Comparison of ENCODE assay signal across 8 cellular contexts in genomic region chr2:100562613-100563406, GRCh38. TPM values are rescaled to one million over a fixed set of nuclear protein-coding genes. Genes with fewer than 3 reads are reported as not detected.
DNase-seq lines count a peak whose midpoint lies in the region; ATAC-seq and TF ChIP-seq lines count a peak whose summit lies in the region.

Gene PDCL3 (plus strand): TSS chr2:100562993. CDS start chr2:100563068, 75 bp downstream.

- H3K4me3 Mint-ChIP-seq in Caco-2 (ENCODE audit: unreplicated experiment), result peak within 1 kb of the TSS; percentile 90
- H3K4me3 Mint-ChIP-seq in effector memory CD8-positive, alpha-beta T cell, result peak within 1 kb of the TSS; percentile 93

- peak in 1 of 2 experiments; percentile 24 for TF ChIP-seq CTCF in Caco-2 (IDR thresholded peaks at IDR 0.05; ENCODE audit: insufficient read depth in 1 of 2, low read depth in 1 of 2, low read length in 1 of 2, severe bottlenecking in 1 of 2, unreplicated experiment in 1 of 2)

- ATAC-seq in GM21360 (IDR thresholded peaks at IDR 0.05; ENCODE audit: unreplicated experiment), result peak; percentile 92
- ATAC-seq in effector memory CD8-positive, alpha-beta T cell (replicated peaks), result peak; percentile 87

- peaks cover 9% of the 10 kb centered on the region for H3K36me3 Mint-ChIP-seq in Caco-2 (ENCODE audit: insufficient read depth, unreplicated experiment)
- H3K36me3 Mint-ChIP-seq in effector memory CD8-positive, alpha-beta T cell (ENCODE audit: insufficient read depth), result peaks cover 28% of the 10 kb centered on the region

- no peaks in the 10 kb centered on the region for H3K9me3 Mint-ChIP-seq in Caco-2 (ENCODE audit: unreplicated experiment)
- no peaks in the 10 kb centered on the region for H3K9me3 Mint-ChIP-seq in effector memory CD8-positive, alpha-beta T cell

- H3K27me3 Mint-ChIP-seq in Caco-2 (ENCODE audit: insufficient read depth, unreplicated experiment), result no peaks in the 10 kb centered on the region
- no peaks in the 10 kb centered on the region for H3K27me3 Mint-ChIP-seq in effector memory CD8-positive, alpha-beta T cell

- peak within 1 kb of the TSS; percentile 66 for H3K4me3 ChIP-seq in Caco-2 (ENCODE audit: low read depth, low read length)

- H3K36me3 ChIP-seq in Caco-2 (ENCODE audit: control insufficient read depth, insufficient read depth, low read length), result no peaks in the 10 kb centered on the region

- intact Hi-C loops in Caco-2 (cut with micrococcal nuclease; ENCODE audit: unreplicated experiment), result no loop called here

- no peaks in the 10 kb centered on the region for H3K27me3 ChIP-seq in Caco-2 (replicated peaks; ENCODE audit: control insufficient read depth, insufficient read depth, low read length)

- H3K4me1 ChIP-seq in Caco-2, result no peaks in the 10 kb centered on the region

- POLR2A ChIA-PET in Caco-2 (lab: Charles Lee), result interaction anchor here (0.9 to 1.0 kb wide), 2 partner anchors 440 to 445 kb away, joined by 3 to 12 read pairs; partner anchors contain the start of gene RPL31

- H3K9me3 ChIP-seq in Caco-2, result no peaks in the 10 kb centered on the region

- CTCF ChIA-PET in Caco-2 (lab: Charles Lee), result interaction anchor here (0.6 to 1.0 kb wide), 2 partner anchors 32 to 583 kb away, joined by 3 read pairs; no protein-coding TSS in a partner anchor

- peak within 1 kb of the TSS; percentile 92 for H3K27ac Mint-ChIP-seq in Caco-2 (ENCODE audit: unreplicated experiment)
- peak within 1 kb of the TSS; percentile 96 to 98 for H3K27ac Mint-ChIP-seq in effector memory CD8-positive, alpha-beta T cell

- no peaks in the 10 kb centered on the region for H3K4me1 Mint-ChIP-seq in Caco-2 (ENCODE audit: low read depth, unreplicated experiment)
- peaks cover 17 to 22% of the 10 kb centered on the region in 2 donors for H3K4me1 Mint-ChIP-seq in effector memory CD8-positive, alpha-beta T cell (ENCODE audit: low read depth in 2 of 2)

- DNase-seq in Caco-2 (peak; percentile 97 to 98), HT1080 (ENCODE audit: low read depth) (peak; percentile 99), NOMO-1 treated with DMSO at 0.1 percent for 48 hours (lab: John Stamatoyannopoulos, UW; ENCODE audit: unreplicated experiment) (peak; percentile 98), medulla oblongata (ENCODE audit: extremely low spot score) (peak; percentile 98)
- DNase-seq in activated CD8-positive, alpha-beta memory T cell treated with anti-CD3 and anti-CD28 coated beads for 4 hours (ENCODE audit: low read depth in 2 of 2), result peak; percentile 83 to 85
- DNase-seq in effector memory CD8-positive, alpha-beta T cell, result peak; percentile 95 to 96 (median 95)
- DNase-seq in stimulated activated CD8-positive, alpha-beta memory T cell treated with anti-CD3 and anti-CD28 coated beads, Interleukin-12 subunit alpha, Interleukin-12 subunit beta, amount 100 ng/mL, for 1 hour (ENCODE audit: low read depth), result peak; percentile 87

- BruUV-seq in Caco-2 (replicated peaks; lab: Mats Ljungman, UMichigan), result no TSS peak

RNA-seq across cellular contexts. Expression of gene PDCL3, which starts in this region (rescaled TPM):
- 21.1 and 21.3 TPM in 2 replicates for total RNA-seq in Caco-2 (2022)
- total RNA-seq in HT1080 (2014; rRNA removed; shearing (Covaris generic)), result 21.6 and 36.4 TPM in 2 replicates
- 33.2 and 34.5 TPM in 2 replicates for polyA plus RNA-seq in HT1080 (2015; cell fraction: cytosol; rRNA removed)
- 19.7 and 21.2 TPM in 2 replicates for polyA plus RNA-seq in HT1080 (2015; cell fraction: nucleus; rRNA removed)

Comparison
In these comparisons a context has a peak if more than half of its experiments do, and no peak if none do; other contexts are left out.
1. Peak in every context shown above with its lines: DNase-seq, ATAC-seq and H3K4me3 ChIP-seq.